In the genomic region with DNA sequence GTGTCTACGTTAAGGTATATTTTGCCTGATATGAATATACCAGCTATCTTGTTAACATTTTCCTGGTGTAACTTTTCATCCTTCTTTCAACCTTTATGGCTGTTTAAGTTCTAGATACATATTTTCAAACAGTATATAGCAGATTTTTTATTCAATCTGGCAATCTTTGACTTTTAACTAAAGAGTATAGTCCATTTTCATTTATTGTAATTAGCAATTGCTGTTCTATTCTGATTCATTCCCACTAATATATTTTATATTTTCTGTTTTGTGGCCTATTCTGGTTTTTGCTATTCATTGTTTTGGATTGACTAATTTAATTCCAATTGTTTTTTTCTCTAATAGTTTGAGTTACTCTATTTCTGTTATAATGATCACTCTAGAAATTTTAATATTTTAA, we compare ENCODE assay signal across 10 cellular contexts. TPM values are rescaled to one million over a fixed set of nuclear protein-coding genes. Genes with fewer than 3 reads are reported as not detected.
"Had no signal": no experiment of that assay in that cellular context is flagged by ENCODE, and none has a peak within 500 bp of the region (broad histone marks: within the 10 kb centered on the region; RNA-seq: fewer than 3 reads in every experiment).

No MANE protein-coding gene starts in this region.

- H3K4me3 ChIP-seq: GM23338 had no signal

- FAIRE-seq: H1, H54 had no signal

- DNase-seq: H9, HCEC 1CT, IMR-90, KBM-7 had no signal

- H3K9ac ChIP-seq: KMS-11 had no signal

- H2AFZ ChIP-seq: GM23338 had no signal

- ATAC-seq: GM23338 had no signal

- H3K27ac ChIP-seq: HL-60, KMS-11 had no signal

- H3K4me2 ChIP-seq: GM23338, KMS-11 had no signal

RNA-seq across cellular contexts. Expression of a gene that starts 7.3 kb away (rescaled TPM):
- total RNA-seq: H9, IMR-90 had no signal

RNA-seq across cellular contexts. Expression of a gene that starts 37.0 kb away (rescaled TPM):
- total RNA-seq: GM23338, H1, H9, HT1080, IMR-90 had no signal
- polyA plus RNA-seq: GM23338, IMR-90 had no signal

RNA-seq across cellular contexts. Expression of a gene that starts 37.0 kb away (rescaled TPM):
- total RNA-seq: GM23338, H1, H9, HT1080 had no signal
- polyA plus RNA-seq: GM23338, H1 had no signal
